In genomic region chr9:127578952-127579853, GRCh38 we compare ENCODE assay signal across 1 cellular context.
TF ChIP-seq lines count a peak whose summit lies in the region.

No MANE protein-coding gene starts in this region.

TF ChIP-seq in GM23338, 12 proteins besides CTCF, POLR2A, EP300 and RAD21 (continued from another document):
- TF ChIP-seq, protein P1, sequence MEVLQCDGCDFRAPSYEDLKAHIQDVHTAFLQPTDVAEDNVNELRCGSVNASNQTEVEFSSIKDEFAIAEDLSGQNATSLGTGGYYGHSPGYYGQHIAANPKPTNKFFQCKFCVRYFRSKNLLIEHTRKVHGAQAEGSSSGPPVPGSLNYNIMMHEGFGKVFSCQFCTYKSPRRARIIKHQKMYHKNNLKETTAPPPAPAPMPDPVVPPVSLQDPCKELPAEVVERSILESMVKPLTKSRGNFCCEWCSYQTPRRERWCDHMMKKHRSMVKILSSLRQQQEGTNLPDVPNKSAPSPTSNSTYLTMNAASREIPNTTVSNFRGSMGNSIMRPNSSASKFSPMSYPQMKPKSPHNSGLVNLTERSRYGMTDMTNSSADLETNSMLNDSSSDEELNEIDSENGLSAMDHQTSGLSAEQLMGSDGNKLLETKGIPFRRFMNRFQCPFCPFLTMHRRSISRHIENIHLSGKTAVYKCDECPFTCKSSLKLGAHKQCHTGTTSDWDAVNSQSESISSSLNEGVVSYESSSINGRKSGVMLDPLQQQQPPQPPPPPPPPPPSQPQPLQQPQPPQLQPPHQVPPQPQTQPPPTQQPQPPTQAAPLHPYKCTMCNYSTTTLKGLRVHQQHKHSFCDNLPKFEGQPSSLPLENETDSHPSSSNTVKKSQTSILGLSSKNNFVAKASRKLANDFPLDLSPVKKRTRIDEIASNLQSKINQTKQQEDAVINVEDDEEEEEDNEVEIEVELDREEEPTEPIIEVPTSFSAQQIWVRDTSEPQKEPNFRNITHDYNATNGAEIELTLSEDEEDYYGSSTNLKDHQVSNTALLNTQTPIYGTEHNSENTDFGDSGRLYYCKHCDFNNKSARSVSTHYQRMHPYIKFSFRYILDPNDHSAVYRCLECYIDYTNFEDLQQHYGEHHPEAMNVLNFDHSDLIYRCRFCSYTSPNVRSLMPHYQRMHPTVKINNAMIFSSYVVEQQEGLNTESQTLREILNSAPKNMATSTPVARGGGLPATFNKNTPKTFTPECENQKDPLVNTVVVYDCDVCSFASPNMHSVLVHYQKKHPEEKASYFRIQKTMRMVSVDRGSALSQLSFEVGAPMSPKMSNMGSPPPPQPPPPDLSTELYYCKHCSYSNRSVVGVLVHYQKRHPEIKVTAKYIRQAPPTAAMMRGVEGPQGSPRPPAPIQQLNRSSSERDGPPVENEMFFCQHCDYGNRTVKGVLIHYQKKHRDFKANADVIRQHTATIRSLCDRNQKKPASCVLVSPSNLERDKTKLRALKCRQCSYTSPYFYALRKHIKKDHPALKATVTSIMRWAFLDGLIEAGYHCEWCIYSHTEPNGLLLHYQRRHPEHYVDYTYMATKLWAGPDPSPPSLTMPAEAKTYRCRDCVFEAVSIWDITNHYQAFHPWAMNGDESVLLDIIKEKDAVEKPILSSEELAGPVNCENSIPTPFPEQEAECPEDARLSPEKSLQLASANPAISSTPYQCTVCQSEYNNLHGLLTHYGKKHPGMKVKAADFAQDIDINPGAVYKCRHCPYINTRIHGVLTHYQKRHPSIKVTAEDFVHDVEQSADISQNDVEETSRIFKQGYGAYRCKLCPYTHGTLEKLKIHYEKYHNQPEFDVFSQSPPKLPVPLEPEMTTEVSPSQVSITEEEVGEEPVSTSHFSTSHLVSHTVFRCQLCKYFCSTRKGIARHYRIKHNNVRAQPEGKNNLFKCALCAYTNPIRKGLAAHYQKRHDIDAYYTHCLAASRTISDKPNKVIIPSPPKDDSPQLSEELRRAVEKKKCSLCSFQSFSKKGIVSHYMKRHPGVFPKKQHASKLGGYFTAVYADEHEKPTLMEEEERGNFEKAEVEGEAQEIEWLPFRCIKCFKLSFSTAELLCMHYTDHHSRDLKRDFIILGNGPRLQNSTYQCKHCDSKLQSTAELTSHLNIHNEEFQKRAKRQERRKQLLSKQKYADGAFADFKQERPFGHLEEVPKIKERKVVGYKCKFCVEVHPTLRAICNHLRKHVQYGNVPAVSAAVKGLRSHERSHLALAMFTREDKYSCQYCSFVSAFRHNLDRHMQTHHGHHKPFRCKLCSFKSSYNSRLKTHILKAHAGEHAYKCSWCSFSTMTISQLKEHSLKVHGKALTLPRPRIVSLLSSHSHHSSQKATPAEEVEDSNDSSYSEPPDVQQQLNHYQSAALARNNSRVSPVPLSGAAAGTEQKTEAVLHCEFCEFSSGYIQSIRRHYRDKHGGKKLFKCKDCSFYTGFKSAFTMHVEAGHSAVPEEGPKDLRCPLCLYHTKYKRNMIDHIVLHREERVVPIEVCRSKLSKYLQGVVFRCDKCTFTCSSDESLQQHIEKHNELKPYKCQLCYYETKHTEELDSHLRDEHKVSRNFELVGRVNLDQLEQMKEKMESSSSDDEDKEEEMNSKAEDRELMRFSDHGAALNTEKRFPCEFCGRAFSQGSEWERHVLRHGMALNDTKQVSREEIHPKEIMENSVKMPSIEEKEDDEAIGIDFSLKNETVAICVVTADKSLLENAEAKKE (CRISPR knock-in tag; IDR thresholded peaks at IDR 0.05), result no peak
TF ChIP-seq in GM23338: peak in this region for 0.
